Comparison of ENCODE assay signal across 10 cellular contexts in genomic region chr14:28765907-28766504, GRCh38. TPM values are rescaled to one million over a fixed set of nuclear protein-coding genes. Genes with fewer than 3 reads are reported as not detected.
A peak's percentile ranks its signal among the peaks of the same experiment; 100 is the strongest.
DNase-seq lines count a peak whose midpoint lies in the region; ATAC-seq and TF ChIP-seq lines count a peak whose summit lies in the region.
"Had no signal": no experiment of that assay in that cellular context is flagged by ENCODE, and none has a peak within 500 bp of the region (broad histone marks: within the 10 kb centered on the region; RNA-seq: fewer than 3 reads in every experiment).

No MANE protein-coding gene starts in this region.

- DNase-seq in T-helper 1 cell (no peak), NCI-H82 (lab: John Stamatoyannopoulos, UW) (peak; percentile 79), foreskin keratinocyte (no peak), HCEC 1CT (no peak), COLO829 (ENCODE audit: low spot score) (no peak)
- DNase-seq in stimulated activated naive B cell treated with anti-CD40 and anti-IgM and Interleukin-4, amounts not matched to agents 10 μg/mL and 1 μg/mL and 100 μg/mL, for 72 hours: no peak
- DNase-seq: CD4-positive, CD25-positive, alpha-beta regulatory T cell had no signal

- H3K27me3 ChIP-seq in foreskin keratinocyte: peaks cover 94% of the 10 kb centered on the region

- ATAC-seq in foreskin keratinocyte (peak; percentile 20), HG02623 (IDR thresholded peaks at IDR 0.05; ENCODE audit: unreplicated experiment) (no peak)
- no peak for ATAC-seq in stimulated activated naive B cell treated with anti-CD40 and anti-IgM and Interleukin-4, amounts not matched to agents 10 μg/mL and 1 μg/mL and 100 μg/mL, for 72 hours (replicated peaks)

- H3K4me3 Mint-ChIP-seq in T-helper 1 cell treated with Interleukin-12 subunit alpha and Interleukin-12 subunit beta and Interleukin-4 antibody, amounts not matched to agents 30 μg/mL and 1 μg/mL, for 36 hours: peak overlapping the region; percentile 36
- peak overlapping the region; percentile 81 to 82 for H3K4me3 Mint-ChIP-seq in stimulated activated naive B cell treated with anti-CD40 and anti-IgM and Interleukin-4, amounts not matched to agents 10 μg/mL and 1 μg/mL and 100 μg/mL, for 72 hours

- H3K4me1 Mint-ChIP-seq in T-helper 1 cell treated with Interleukin-12 subunit alpha and Interleukin-12 subunit beta and Interleukin-4 antibody, amounts not matched to agents 30 μg/mL and 1 μg/mL, for 36 hours (ENCODE audit: low read depth): peaks cover 4% of the 10 kb centered on the region
- peaks cover 19 to 23% of the 10 kb centered on the region in 2 donors for H3K4me1 Mint-ChIP-seq in stimulated activated naive B cell treated with anti-CD40 and anti-IgM and Interleukin-4, amounts not matched to agents 10 μg/mL and 1 μg/mL and 100 μg/mL, for 72 hours

- H3K36me3 Mint-ChIP-seq in T-helper 1 cell treated with Interleukin-12 subunit alpha and Interleukin-12 subunit beta and Interleukin-4 antibody, amounts not matched to agents 30 μg/mL and 1 μg/mL, for 36 hours (ENCODE audit: low read depth): peaks cover 3% of the 10 kb centered on the region
- peaks cover 10 to 22% of the 10 kb centered on the region in 2 donors for H3K36me3 Mint-ChIP-seq in stimulated activated naive B cell treated with anti-CD40 and anti-IgM and Interleukin-4, amounts not matched to agents 10 μg/mL and 1 μg/mL and 100 μg/mL, for 72 hours
- H3K36me3 Mint-ChIP-seq: CD4-positive, CD25-positive, alpha-beta regulatory T cell had no signal

- no peaks in the 10 kb centered on the region for H3K4me1 ChIP-seq in foreskin keratinocyte

- H3K27ac ChIP-seq in foreskin keratinocyte: no peak overlapping the region

- H3K27ac Mint-ChIP-seq in T-helper 1 cell treated with Interleukin-12 subunit alpha and Interleukin-12 subunit beta and Interleukin-4 antibody, amounts not matched to agents 30 μg/mL and 1 μg/mL, for 36 hours: peak overlapping the region; percentile 70
- H3K27ac Mint-ChIP-seq in stimulated activated naive B cell treated with anti-CD40 and anti-IgM and Interleukin-4, amounts not matched to agents 10 μg/mL and 1 μg/mL and 100 μg/mL, for 72 hours: peak overlapping the region; percentile 84
- H3K27ac Mint-ChIP-seq: CD4-positive, CD25-positive, alpha-beta regulatory T cell had no signal

- TF ChIP-seq CTCF in foreskin keratinocyte (conservative IDR thresholded peaks at IDR 0.05): no peak

- peaks cover 67% of the 10 kb centered on the region for H3K27me3 Mint-ChIP-seq in T-helper 1 cell treated with Interleukin-12 subunit alpha and Interleukin-12 subunit beta and Interleukin-4 antibody, amounts not matched to agents 30 μg/mL and 1 μg/mL, for 36 hours (ENCODE audit: low read depth)
- H3K27me3 Mint-ChIP-seq in stimulated activated naive B cell treated with anti-CD40 and anti-IgM and Interleukin-4, amounts not matched to agents 10 μg/mL and 1 μg/mL and 100 μg/mL, for 72 hours: peaks cover 71 to 78% of the 10 kb centered on the region in 2 donors

- peaks cover 6% of the 10 kb centered on the region for H3K9me3 Mint-ChIP-seq in T-helper 1 cell treated with Interleukin-12 subunit alpha and Interleukin-12 subunit beta and Interleukin-4 antibody, amounts not matched to agents 30 μg/mL and 1 μg/mL, for 36 hours
- peaks cover 8 to 12% of the 10 kb centered on the region in 2 donors for H3K9me3 Mint-ChIP-seq in stimulated activated naive B cell treated with anti-CD40 and anti-IgM and Interleukin-4, amounts not matched to agents 10 μg/mL and 1 μg/mL and 100 μg/mL, for 72 hours

RNA-seq across cellular contexts. Expression of gene FOXG1, which starts 0.6 kb away (rescaled TPM):
- not detected in 2 replicates for total RNA-seq in foreskin keratinocyte
- not detected in 2 replicates for polyA plus RNA-seq in foreskin keratinocyte
- total RNA-seq: CD4-positive, CD25-positive, alpha-beta regulatory T cell; myocyte had no signal
- polyA plus RNA-seq: CD4-positive, CD25-positive, alpha-beta regulatory T cell had no signal
